28 cellular contexts compared by ENCODE assay signal in the genomic region with DNA sequence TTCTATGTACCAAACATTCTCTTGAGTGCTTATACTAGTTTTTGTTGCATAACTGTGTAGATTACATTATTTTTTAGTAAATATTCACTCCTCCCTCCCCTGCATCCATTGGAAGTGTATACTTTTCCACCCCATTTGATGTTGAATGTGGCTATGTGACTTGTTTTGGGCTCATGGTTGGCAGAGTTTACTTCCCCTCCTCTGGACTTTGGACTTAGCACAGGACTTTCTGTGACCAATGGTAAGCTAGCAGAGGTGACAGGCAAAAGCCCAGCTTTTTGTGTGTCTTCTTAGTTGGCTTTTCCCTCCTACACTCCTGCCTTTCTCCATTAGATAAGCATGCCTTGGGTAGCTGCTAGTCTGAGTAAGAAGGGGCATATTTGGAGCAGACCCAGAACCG.
"Had no signal": no experiment of that assay in that cellular context is flagged by ENCODE, and none has a peak within 500 bp of the region (broad histone marks: within the 10 kb centered on the region; RNA-seq: fewer than 3 reads in every experiment).

No MANE protein-coding gene starts in this region.

- H3K36me3 ChIP-seq: esophagus squamous epithelium, gastrocnemius medialis, heart right ventricle, left ventricle myocardium inferior had no signal

- DNase-seq: dermis blood vessel endothelial cell; dorsolateral prefrontal cortex; effector CD8-positive, alpha-beta T cell; effector memory CD8-positive, alpha-beta T cell; endodermal cell; erythroblast; esophagus squamous epithelium; foreskin fibroblast; foreskin melanocyte; gastrocnemius medialis; glutamatergic neuron; head of caudate nucleus; heart right ventricle; hippocampal formation; left cardiac atrium; left ventricle myocardium inferior; mammary epithelial cell; mesendoderm; midbrain; naive thymus-derived CD4-positive, alpha-beta T cell had no signal

- H3K4me1 ChIP-seq: esophagus squamous epithelium, gastrocnemius medialis, heart right ventricle, left ventricle myocardium inferior had no signal

- H3K27ac ChIP-seq: coronary artery, dorsolateral prefrontal cortex, epithelial cell of prostate, esophagus squamous epithelium, gastrocnemius medialis, heart right ventricle, left ventricle myocardium inferior had no signal

- H3K4me3 ChIP-seq: coronary artery, dorsolateral prefrontal cortex, esophagus squamous epithelium, gastrocnemius medialis, heart right ventricle, left ventricle myocardium inferior, lung had no signal

- FAIRE-seq: colon, endometrium, islet of Langerhans, keratinocyte had no signal

- H3K9me3 ChIP-seq: esophagus squamous epithelium, gastrocnemius medialis, heart right ventricle, left ventricle myocardium inferior had no signal

- H3K27me3 ChIP-seq: esophagus squamous epithelium, gastrocnemius medialis, heart right ventricle had no signal

- ATAC-seq: effector memory CD8-positive, alpha-beta T cell; esophagus mucosa; gastrocnemius medialis; heart right ventricle; left cardiac atrium; naive thymus-derived CD4-positive, alpha-beta T cell had no signal
